In the genomic region with DNA sequence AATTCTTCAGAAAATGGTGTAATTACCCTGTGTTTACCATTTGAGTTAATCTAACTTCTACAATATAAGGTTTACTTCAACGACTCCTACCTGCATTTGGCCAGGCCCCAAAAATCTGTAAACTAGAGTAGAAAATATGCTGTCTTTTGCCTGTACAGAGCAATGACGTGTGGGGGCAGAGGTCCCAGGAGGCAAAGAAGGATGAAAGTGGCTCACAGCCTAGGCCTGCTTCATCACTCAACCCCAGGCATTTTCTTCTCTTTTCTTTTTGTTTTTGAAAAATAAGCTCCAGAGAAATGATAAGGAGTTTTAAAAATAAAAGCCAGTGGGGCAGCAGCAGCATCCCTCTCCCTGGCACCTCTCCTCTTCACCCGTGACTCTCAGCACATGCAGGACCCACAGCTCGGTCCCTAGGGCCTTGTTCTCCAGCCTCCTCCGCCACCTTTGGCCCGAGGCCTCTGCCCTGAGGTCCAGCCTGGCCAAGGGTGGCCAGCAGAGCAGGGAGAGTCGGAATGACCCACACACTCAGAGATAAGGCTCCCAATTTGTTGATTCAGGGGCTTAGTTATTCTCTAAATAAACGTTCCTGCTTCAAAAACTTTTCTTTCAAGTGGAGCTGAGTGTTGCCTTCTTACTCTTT, we compare ENCODE assay signal across 14 cellular contexts.
DNase-seq lines count a peak whose midpoint lies in the region; ATAC-seq, FAIRE-seq and TF ChIP-seq lines count a peak whose summit lies in the region.
"Had no signal": no experiment of that assay in that cellular context is flagged by ENCODE, and none has a peak within 500 bp of the region (broad histone marks: within the 10 kb centered on the region; RNA-seq: fewer than 3 reads in every experiment).

No MANE protein-coding gene starts in this region.

- H3K27me3 ChIP-seq in IMR-90 (ENCODE audit: control insufficient read depth, insufficient read depth, low read length): peaks cover 26% of the 10 kb centered on the region
- H3K27me3 ChIP-seq in thyroid gland: no peaks in the 10 kb centered on the region
- H3K27me3 ChIP-seq: SJCRH30 had no signal

- no peak overlapping the region for H3K14ac ChIP-seq in IMR-90 (replicated peaks; ENCODE audit: low read depth, low read length)

- TF ChIP-seq POLR2A in IMR-90 (IDR thresholded peaks at IDR 0.05; ENCODE audit: low read depth, low read length) (no peak), thyroid gland (IDR thresholded peaks at IDR 0.05) (no peak)

- no peaks in the 10 kb centered on the region for H3K79me1 ChIP-seq in IMR-90 (ENCODE audit: low read depth in 1 of 2, low read length in 2 of 2)

- no peak overlapping the region for H2AK5ac ChIP-seq in IMR-90 (ENCODE audit: low read depth, low read length)

- H3K4ac ChIP-seq in IMR-90 (ENCODE audit: low read depth, low read length): no peak overlapping the region

- no TSS peak for BruUV-seq in IMR-90 (replicated peaks; lab: Mats Ljungman, UMichigan)

- in situ Hi-C loops in IMR-90 (cut with MboI; ENCODE audit: low sequenced_read_pairs): no loop called here

- H3K9me3 ChIP-seq in IMR-90 (ENCODE audit: control insufficient read depth, insufficient read depth, low read length) (0 out of 2 replicates have a peak, but pooled peaks cover 2% of the 10 kb centered on the region), thyroid gland (no peaks in the 10 kb centered on the region)

- no peak overlapping the region for H3K27ac ChIP-seq in IMR-90 (ENCODE audit: insufficient read depth, low read length)
- peak overlapping the region; percentile 83 for H3K27ac ChIP-seq in epithelial cell of prostate
- peak overlapping the region in 2 of 3 donors; percentile 21 to 56 for H3K27ac ChIP-seq in thyroid gland
- H3K27ac ChIP-seq: SJCRH30 had no signal

- intact Hi-C loops in IMR-90 (cut with micrococcal nuclease): no loop called here
- intact Hi-C loops in thyroid gland (cut with DNase I): no loop called here

- H3K4me2 ChIP-seq in IMR-90 (ENCODE audit: low read depth, low read length): no peak overlapping the region

- no peak for TF ChIP-seq RAD21 in IMR-90 (IDR thresholded peaks at IDR 0.05; ENCODE audit: low read length)

- no peak overlapping the region for H2AK9ac ChIP-seq in IMR-90 (replicated peaks; ENCODE audit: low read depth, low read length, poor library complexity)

- no peak overlapping the region for H2BK5ac ChIP-seq in IMR-90 (ENCODE audit: low read depth, low read length, poor library complexity, severe bottlenecking)

- no peak overlapping the region for H4K8ac ChIP-seq in IMR-90 (ENCODE audit: low read depth in 2 of 2, low read length in 2 of 2)

- FAIRE-seq in urothelium cell line (lab: Jason Lieb, UNC): no peak
- FAIRE-seq: H54, HepG2 had no signal

- dilution Hi-C loops in IMR-90 (cut with HindIII; ENCODE audit: low sequenced_read_pairs, unreplicated experiment): no loop called here

- DNase-seq in IMR-90 (no peak), epithelial cell of prostate (ENCODE audit: low read depth, low spot score) (no peak), islet precursor cell (peak; percentile 28), thyroid gland (peak; percentile 51 to 74), foreskin melanocyte (no peak), urothelium cell line (ENCODE audit: low spot score) (no peak)
- DNase-seq: MM.1S, NCI-H1417, NCI-H2029, NCI-H524, SJCRH30 had no signal

- no peaks in the 10 kb centered on the region for H4K20me1 ChIP-seq in IMR-90 (ENCODE audit: insufficient read depth, low read length)

- H2AFZ ChIP-seq in IMR-90 (replicated peaks; ENCODE audit: low read length, poor library complexity): no peak overlapping the region

- no peak overlapping the region for H3K4me3 ChIP-seq in IMR-90 (ENCODE audit: insufficient read depth, low read depth, low read length)
- no peak overlapping the region for H3K4me3 ChIP-seq in thyroid gland (replicated peaks in 1 of 3)
- H3K4me3 ChIP-seq: SJCRH30 had no signal

- H3K36me3 ChIP-seq in IMR-90 (ENCODE audit: control insufficient read depth, insufficient read depth, low read length): no peaks in the 10 kb centered on the region
- H3K36me3 ChIP-seq in thyroid gland: no peaks in the 10 kb centered on the region
- H3K36me3 ChIP-seq: SJCRH30 had no signal

- H3K18ac ChIP-seq in IMR-90 (ENCODE audit: low read depth, low read length): no peak overlapping the region

- POLR2A ChIA-PET in IMR-90 (lab: Charles Lee; ENCODE audit: unreplicated experiment): no interaction called here

- H2BK120ac ChIP-seq in IMR-90 (ENCODE audit: low read depth, low read length): no peak overlapping the region

- H3K23ac ChIP-seq in IMR-90 (ENCODE audit: low read depth, low read length): no peak overlapping the region

- H2BK15ac ChIP-seq in IMR-90 (ENCODE audit: low read depth, low read length): no peak overlapping the region

- H3K9me1 ChIP-seq in IMR-90 (ENCODE audit: insufficient read depth, low read length): no peaks in the 10 kb centered on the region

- CTCF ChIA-PET in IMR-90 (lab: Yijun Ruan, JAX): no interaction called here

- H4K91ac ChIP-seq in IMR-90 (ENCODE audit: insufficient read depth, low read depth, low read length): no peak overlapping the region

- no peak overlapping the region for H4K5ac ChIP-seq in IMR-90 (ENCODE audit: low read depth, low read length)

- 38% methylated on average over 3 of the region's 8 CpGs; no CpG with 5 or more reads in 1 of the 2 experiments for WGBS in IMR-90 (ENCODE audit: extremely low coverage in 2 of 2, insufficient read length in 1 of 2), 2 experiments
- WGBS in thyroid gland, 2 donors: 15 to 24% methylated on average over 8 of the region's 8 CpGs

- H3K56ac ChIP-seq in IMR-90 (ENCODE audit: extremely low read depth, insufficient read depth, low read length): no peak overlapping the region

- H3K9ac ChIP-seq in IMR-90 (ENCODE audit: low read depth, low read length): no peak overlapping the region

- TF ChIP-seq CTCF in IMR-90 (conservative IDR thresholded peaks at IDR 0.05; ENCODE audit: low read depth, low read length) (no peak), thyroid gland (IDR thresholded peaks at IDR 0.05) (no peak)

- H3K4me1 ChIP-seq in IMR-90 (ENCODE audit: control insufficient read depth, insufficient read depth, low read length) (peaks cover 2% of the 10 kb centered on the region; the same call in 1 of the 2 replicates), thyroid gland (peaks cover 3 to 12% of the 10 kb centered on the region in 2 donors)
- H3K4me1 ChIP-seq: SJCRH30 had no signal

- peak; percentile 49 for ATAC-seq in IMR-90 (ENCODE audit: low read depth)
- no peak for ATAC-seq in GM21723 (IDR thresholded peaks at IDR 0.05; ENCODE audit: unreplicated experiment)
- ATAC-seq: HepG2 had no signal

- H2BK20ac ChIP-seq in IMR-90 (ENCODE audit: low read depth, low read length): no peak overlapping the region

TF ChIP-seq in IMR-90, 13 proteins besides CTCF, POLR2A, EP300 and RAD21:
- TF ChIP-seq CEBPB (IDR thresholded peaks at IDR 0.05; ENCODE audit: low read depth, low read length): no peak
- TF ChIP-seq RCOR1 (IDR thresholded peaks at IDR 0.05; ENCODE audit: insufficient replicate concordance, low read length): no peak
- TF ChIP-seq, protein P1, sequence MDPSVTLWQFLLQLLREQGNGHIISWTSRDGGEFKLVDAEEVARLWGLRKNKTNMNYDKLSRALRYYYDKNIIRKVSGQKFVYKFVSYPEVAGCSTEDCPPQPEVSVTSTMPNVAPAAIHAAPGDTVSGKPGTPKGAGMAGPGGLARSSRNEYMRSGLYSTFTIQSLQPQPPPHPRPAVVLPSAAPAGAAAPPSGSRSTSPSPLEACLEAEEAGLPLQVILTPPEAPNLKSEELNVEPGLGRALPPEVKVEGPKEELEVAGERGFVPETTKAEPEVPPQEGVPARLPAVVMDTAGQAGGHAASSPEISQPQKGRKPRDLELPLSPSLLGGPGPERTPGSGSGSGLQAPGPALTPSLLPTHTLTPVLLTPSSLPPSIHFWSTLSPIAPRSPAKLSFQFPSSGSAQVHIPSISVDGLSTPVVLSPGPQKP (IDR thresholded peaks at IDR 0.05; ENCODE audit: borderline replicate concordance, low read depth, low read length): no peak
- TF ChIP-seq CHD1 (IDR thresholded peaks at IDR 0.05; ENCODE audit: low read depth, low read length): no peak
- TF ChIP-seq FOS (IDR thresholded peaks at IDR 0.05; ENCODE audit: low read depth, low read length): no peak
- no peak for TF ChIP-seq RFX5 (IDR thresholded peaks at IDR 0.05; ENCODE audit: low read depth, low read length)
- TF ChIP-seq MAZ (IDR thresholded peaks at IDR 0.05; ENCODE audit: borderline replicate concordance, low read depth, low read length): no peak
- TF ChIP-seq MXI1 (IDR thresholded peaks at IDR 0.05; ENCODE audit: borderline replicate concordance, low read depth, low read length): no peak
- no peak for TF ChIP-seq SMC3 (IDR thresholded peaks at IDR 0.05; ENCODE audit: low read depth, low read length)
- no peak for TF ChIP-seq MAFK (IDR thresholded peaks at IDR 0.05; ENCODE audit: low read depth, low read length)
- TF ChIP-seq USF2 (IDR thresholded peaks at IDR 0.05; ENCODE audit: low read depth, low read length): no peak
- TF ChIP-seq BHLHE40 (IDR thresholded peaks at IDR 0.05; ENCODE audit: low read depth, low read length): no peak
- no peak for TF ChIP-seq NFE2L2 (IDR thresholded peaks at IDR 0.05; ENCODE audit: low read depth, low read length)

Comparison
In these comparisons a context has a peak if more than half of its experiments do, and no peak if none do; other contexts are left out.
1. DNase-seq: peak in islet precursor cell (single experiment) and thyroid gland (2 of 2); none in IMR-90 (single experiment), epithelial cell of prostate (single experiment), foreskin melanocyte (single experiment) and urothelium cell line (single experiment).